10 cellular contexts compared by ENCODE assay signal in the genomic region with DNA sequence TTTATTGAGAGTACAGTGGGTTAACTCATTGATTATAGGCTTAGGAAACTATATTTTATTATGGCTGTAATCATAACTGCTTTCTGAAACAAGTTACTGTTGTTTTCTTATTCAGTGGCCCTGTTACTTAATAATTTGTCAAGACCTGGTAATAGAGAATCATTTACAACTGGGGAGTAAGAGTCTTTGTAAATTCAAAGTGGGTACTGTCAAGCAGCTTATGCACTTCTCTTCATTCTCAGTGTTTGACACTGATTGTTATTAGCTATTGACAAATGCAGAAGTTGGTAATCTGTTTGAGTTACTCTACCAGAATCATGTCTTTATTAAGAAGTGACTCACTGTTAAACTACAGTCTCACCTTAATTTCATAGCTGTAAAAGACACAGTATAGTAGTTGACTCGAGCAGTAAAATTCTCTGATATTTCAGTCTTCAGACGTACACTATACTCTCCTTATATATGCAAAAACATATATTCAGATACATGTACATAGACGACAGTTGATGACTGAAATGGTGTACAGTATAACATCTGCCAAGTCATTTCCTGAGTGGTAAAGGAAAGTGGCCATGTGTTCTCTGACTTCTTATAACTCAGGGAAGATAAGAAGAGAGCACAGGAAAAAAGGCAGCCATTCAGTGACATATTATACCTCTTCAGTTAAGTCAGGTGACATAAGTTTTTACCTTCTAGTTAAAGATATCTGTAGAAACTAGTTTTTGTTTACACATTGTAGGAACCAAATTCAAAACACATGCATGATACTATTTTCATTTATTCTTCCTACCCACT. TPM values are rescaled to one million over a fixed set of nuclear protein-coding genes. Genes with fewer than 3 reads are reported as not detected.
DNase-seq lines count a peak whose midpoint lies in the region; ATAC-seq lines count a peak whose summit lies in the region.
"Had no signal": no experiment of that assay in that cellular context is flagged by ENCODE, and none has a peak within 500 bp of the region (broad histone marks: within the 10 kb centered on the region; RNA-seq: fewer than 3 reads in every experiment).

No MANE protein-coding gene starts in this region.

- peaks cover 35 to 41% (median 39%) of the 10 kb centered on the region in 3 donors for H3K4me1 Mint-ChIP-seq in T-cell
- H3K4me1 Mint-ChIP-seq in naive thymus-derived CD4-positive, alpha-beta T cell, result peaks cover 6 to 45% (median 37%) of the 10 kb centered on the region in 7 donors

- peak overlapping the region; percentile 75 to 88 for H3K27ac Mint-ChIP-seq in T-cell
- peak overlapping the region; percentile 47 to 87 (median 72) for H3K27ac Mint-ChIP-seq in naive thymus-derived CD4-positive, alpha-beta T cell

- no peaks in the 10 kb centered on the region for H3K9me3 ChIP-seq in naive thymus-derived CD4-positive, alpha-beta T cell (ENCODE audit: control insufficient read depth in 2 of 3, low read length in 3 of 3)

- peak; percentile 74 for ATAC-seq in HG03039 (IDR thresholded peaks at IDR 0.05; ENCODE audit: unreplicated experiment)
- peak; percentile 83 to 92 (median 90) for ATAC-seq in T-cell (replicated peaks in 1 of 4)
- ATAC-seq in naive thymus-derived CD4-positive, alpha-beta T cell, result peak; percentile 85
- ATAC-seq in GM19328 (IDR thresholded peaks at IDR 0.05; ENCODE audit: unreplicated experiment), result no peak

- no peaks in the 10 kb centered on the region for H3K27me3 Mint-ChIP-seq in T-cell
- H3K27me3 Mint-ChIP-seq in naive thymus-derived CD4-positive, alpha-beta T cell, result no peaks in the 10 kb centered on the region

- no peak overlapping the region for H3K27ac ChIP-seq in naive thymus-derived CD4-positive, alpha-beta T cell (ENCODE audit: low read depth, low read length)

- H3K9me3 Mint-ChIP-seq in T-cell, result no peaks in the 10 kb centered on the region
- no peaks in the 10 kb centered on the region for H3K9me3 Mint-ChIP-seq in naive thymus-derived CD4-positive, alpha-beta T cell

- CTCF ChIA-PET in T-cell (lab: Charles Lee), result no interaction called here
- CTCF ChIA-PET in naive thymus-derived CD4-positive, alpha-beta T cell (lab: Charles Lee), result interaction anchor here (0.6 kb wide), 1 partner anchor 98 kb away, joined by 5 read pairs; no protein-coding TSS in a partner anchor

- no peaks in the 10 kb centered on the region for H3K27me3 ChIP-seq in naive thymus-derived CD4-positive, alpha-beta T cell (ENCODE audit: control insufficient read depth in 2 of 2, insufficient read depth in 2 of 2, low read length in 2 of 2)

- no peak overlapping the region for H3K4me3 ChIP-seq in naive thymus-derived CD4-positive, alpha-beta T cell (ENCODE audit: low read length)
- H3K4me3 ChIP-seq: smooth muscle cell had no signal

- no peaks in the 10 kb centered on the region for H3K36me3 ChIP-seq in naive thymus-derived CD4-positive, alpha-beta T cell (ENCODE audit: control insufficient read depth in 2 of 3, insufficient read depth in 3 of 3, low read length in 3 of 3)

- peak; percentile 21 for DNase-seq in SIG-M5 treated with dmso at 0.1 percent for 504 hours (lab: John Stamatoyannopoulos, UW; ENCODE audit: unreplicated experiment)
- DNase-seq in SIG-M5 (lab: John Stamatoyannopoulos, UW), result no peak
- no peak for DNase-seq in T-cell
- DNase-seq in naive thymus-derived CD4-positive, alpha-beta T cell, result peak in 6 of 9 donors; percentile 5 to 42 (median 25)
- no peak for DNase-seq in AG20443 (ENCODE audit: low spot score)
- DNase-seq in NCI-H446 (lab: John Stamatoyannopoulos, UW), result no peak
- DNase-seq: NCI-H187 treated with DMSO at 0.1 percent for 48 hours had no signal

- peaks cover 26% of the 10 kb centered on the region for H3K36me3 Mint-ChIP-seq in T-cell
- H3K36me3 Mint-ChIP-seq in naive thymus-derived CD4-positive, alpha-beta T cell, result peaks cover 0 to 22% (median 17%) of the 10 kb centered on the region in 5 donors

- POLR2A ChIA-PET in T-cell (lab: Charles Lee), result interaction anchor here (0.6 to 0.9 kb wide), 2 partner anchors 40 to 379 kb away, joined by 3 to 4 read pairs; no protein-coding TSS in a partner anchor
- POLR2A ChIA-PET in naive thymus-derived CD4-positive, alpha-beta T cell (lab: Charles Lee), result interaction anchor here (0.7 kb wide), 1 partner anchor 13 kb away, joined by 3 read pairs; no protein-coding TSS in a partner anchor

- H3K4me1 ChIP-seq in naive thymus-derived CD4-positive, alpha-beta T cell (ENCODE audit: control insufficient read depth in 2 of 2, insufficient read depth in 2 of 2, low read length in 2 of 2), result peaks cover 0 to 5% of the 10 kb centered on the region in 2 donors

- intact Hi-C loops in naive thymus-derived CD4-positive, alpha-beta T cell (cut with micrococcal nuclease), result loop anchor here in 1 of 2 donors (2.0 to 5.0 kb wide), 2 partner anchors 35 kb away; no protein-coding TSS in a partner anchor

- H3K4me3 Mint-ChIP-seq in T-cell, result no peak overlapping the region
- peak overlapping the region in 5 of 10 donors; percentile 8 to 58 (median 28) for H3K4me3 Mint-ChIP-seq in naive thymus-derived CD4-positive, alpha-beta T cell

RNA-seq across cellular contexts. Expression of a gene that starts 36.0 kb away (rescaled TPM):
- total RNA-seq in T-cell, result 10 to 100 TPM; 17.9 to 23.3 (median 21.6) TPM
- total RNA-seq in naive thymus-derived CD4-positive, alpha-beta T cell, result 10 to 100 TPM; 18.5 to 27.5 (median 23.3) TPM
- polyA plus RNA-seq in naive thymus-derived CD4-positive, alpha-beta T cell, result 10 to 100 TPM; 23.9 to 30.0 TPM

Comparison
In these comparisons a context has a peak if more than half of its experiments do, and no peak if none do; other contexts are left out.
1. DNase-seq: peak in SIG-M5 treated with dmso at 0.1 percent for 504 hours (single experiment) and naive thymus-derived CD4-positive, alpha-beta T cell (6 of 9); none in SIG-M5 (single experiment), T-cell (0 of 34), AG20443 (single experiment) and NCI-H446 (0 of 2).